ENCODE assay signal across 1 cellular context in genomic region chr3:65856907-65857306, GRCh38.
TF ChIP-seq lines count a peak whose summit lies in the region.

No MANE protein-coding gene starts in this region.

TF ChIP-seq in liver, 16 proteins besides CTCF, POLR2A, EP300 and RAD21 (continued from another document):
- TF ChIP-seq, protein P1, sequence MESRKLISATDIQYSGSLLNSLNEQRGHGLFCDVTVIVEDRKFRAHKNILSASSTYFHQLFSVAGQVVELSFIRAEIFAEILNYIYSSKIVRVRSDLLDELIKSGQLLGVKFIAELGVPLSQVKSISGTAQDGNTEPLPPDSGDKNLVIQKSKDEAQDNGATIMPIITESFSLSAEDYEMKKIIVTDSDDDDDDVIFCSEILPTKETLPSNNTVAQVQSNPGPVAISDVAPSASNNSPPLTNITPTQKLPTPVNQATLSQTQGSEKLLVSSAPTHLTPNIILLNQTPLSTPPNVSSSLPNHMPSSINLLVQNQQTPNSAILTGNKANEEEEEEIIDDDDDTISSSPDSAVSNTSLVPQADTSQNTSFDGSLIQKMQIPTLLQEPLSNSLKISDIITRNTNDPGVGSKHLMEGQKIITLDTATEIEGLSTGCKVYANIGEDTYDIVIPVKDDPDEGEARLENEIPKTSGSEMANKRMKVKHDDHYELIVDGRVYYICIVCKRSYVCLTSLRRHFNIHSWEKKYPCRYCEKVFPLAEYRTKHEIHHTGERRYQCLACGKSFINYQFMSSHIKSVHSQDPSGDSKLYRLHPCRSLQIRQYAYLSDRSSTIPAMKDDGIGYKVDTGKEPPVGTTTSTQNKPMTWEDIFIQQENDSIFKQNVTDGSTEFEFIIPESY (IDR thresholded peaks at IDR 0.05) = peak; percentile 76
- peak; percentile 47 for TF ChIP-seq FOXA1 (IDR thresholded peaks at IDR 0.05)
- peak; percentile 88 for TF ChIP-seq YY1 (IDR thresholded peaks at IDR 0.05)
- peak; percentile 91 to 93 for TF ChIP-seq RXRA (IDR thresholded peaks at IDR 0.05)
- TF ChIP-seq EGR1 (IDR thresholded peaks at IDR 0.05; ENCODE audit: low read depth in 2 of 2) = peak in 1 of 2 donors; percentile 38
- peak; percentile 83 for TF ChIP-seq SP1 (IDR thresholded peaks at IDR 0.05)
